Comparison of ENCODE assay signal across 8 cellular contexts in the genomic region with DNA sequence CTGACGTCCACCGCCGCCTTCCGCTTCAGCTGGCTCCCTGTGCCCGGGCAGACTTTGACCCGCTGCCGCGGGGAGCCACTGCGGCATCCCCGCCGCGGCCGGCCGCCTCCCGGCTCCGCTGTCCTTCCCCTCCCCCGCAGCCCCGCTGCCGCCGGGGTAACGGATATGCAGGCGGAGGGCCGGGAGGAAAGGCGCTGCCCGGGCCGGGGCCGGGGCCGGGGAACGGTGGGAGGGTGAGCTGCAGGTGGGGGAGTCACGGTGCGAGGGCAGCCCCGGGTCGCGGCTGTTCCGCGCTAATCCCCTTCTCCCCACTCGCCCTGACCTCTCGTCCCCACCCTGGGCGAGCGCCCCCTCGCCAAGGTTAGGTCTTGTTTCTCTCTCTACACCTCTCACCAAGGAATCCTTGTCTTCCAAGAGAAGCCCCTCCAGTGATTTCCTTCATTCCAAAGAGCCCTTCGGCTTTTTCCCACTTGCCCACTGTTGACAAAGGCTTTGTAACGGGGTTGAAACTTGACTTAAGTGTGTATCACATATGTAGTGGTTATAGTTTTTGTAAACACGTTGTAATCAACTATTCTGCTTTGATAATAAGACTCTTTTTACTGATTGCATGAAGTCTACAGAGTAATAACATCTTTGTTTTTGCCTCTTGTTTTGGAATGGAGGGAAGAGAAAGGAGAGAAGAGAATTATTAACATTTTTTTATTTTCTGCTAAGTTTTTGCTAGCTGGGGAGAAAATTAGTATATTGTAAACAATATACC. TPM values are rescaled to one million over a fixed set of nuclear protein-coding genes. Genes with fewer than 3 reads are reported as not detected.
DNase-seq lines count a peak whose midpoint lies in the region; ATAC-seq and TF ChIP-seq lines count a peak whose summit lies in the region.

No MANE protein-coding gene starts in this region.

- H2BK12ac ChIP-seq in trophoblast cell (ENCODE audit: low read length) = peak overlapping the region; percentile 51

- H4K12ac ChIP-seq in trophoblast cell (ENCODE audit: low read depth, low read length) = peak overlapping the region; percentile 51

- POLR2A ChIA-PET in CD4-positive, alpha-beta memory T cell (lab: Charles Lee; ENCODE audit: partially characterized antibody) = interaction anchor here (0.9 to 2.0 kb wide), 5 partner anchors 130 to 473 kb away, joined by 3 to 11 read pairs (median 4); a partner anchor contains a TSS
- POLR2A ChIA-PET in Panc1 (lab: Charles Lee) = interaction anchor here (0.6 to 0.7 kb wide), 2 partner anchors 84 to 99 kb away, joined by 6 to 7 read pairs; no protein-coding TSS in a partner anchor

- H2AFZ ChIP-seq in trophoblast cell (ENCODE audit: insufficient read depth, low read length, poor library complexity) = peak overlapping the region; percentile 92

- no peak overlapping the region for H2BK120ac ChIP-seq in trophoblast cell (ENCODE audit: insufficient read depth, low read length, poor library complexity)

- H3K4me2 ChIP-seq in trophoblast cell (ENCODE audit: low read length) = peak overlapping the region; percentile 85

- peak overlapping the region in 5 of 7 donors; percentile 92 to 95 (median 94) for H3K27ac Mint-ChIP-seq in CD4-positive, alpha-beta memory T cell

- H3K27me3 ChIP-seq in CD4-positive, alpha-beta memory T cell (ENCODE audit: insufficient read depth, low read length) = no peaks in the 10 kb centered on the region
- H3K27me3 ChIP-seq in Panc1 (ENCODE audit: control insufficient read depth, insufficient read depth, low read length) (no peaks in the 10 kb centered on the region), trophoblast cell (ENCODE audit: insufficient read depth, low read length) (no peaks in the 10 kb centered on the region), uterus (no peaks in the 10 kb centered on the region)

- H3K36me3 Mint-ChIP-seq in CD4-positive, alpha-beta memory T cell = peaks cover 0 to 5% of the 10 kb centered on the region in 2 donors

- peak overlapping the region; percentile 91 for H3K27ac ChIP-seq in CD4-positive, alpha-beta memory T cell (ENCODE audit: low read depth, low read length)
- peak overlapping the region; percentile 91 for H3K27ac ChIP-seq in Panc1 (ENCODE audit: low read length)
- H3K27ac ChIP-seq in trophoblast cell (ENCODE audit: low read depth, low read length) = peak overlapping the region; percentile 78
- peak overlapping the region; percentile 87 to 89 for H3K27ac ChIP-seq in uterus

- intact Hi-C loops in CD4-positive, alpha-beta memory T cell (cut with micrococcal nuclease) = loop anchor here (1.0 to 10.0 kb wide), 8 partner anchors 230 to 762 kb away; a partner anchor contains a TSS
- intact Hi-C loops in Panc1 (cut with micrococcal nuclease; ENCODE audit: unreplicated experiment) (loop anchor here (5.0 kb wide), 1 partner anchor 100 kb away; no protein-coding TSS in a partner anchor), Right ventricle myocardium superior (cut with DNase I) (loop anchor here (5.0 to 10.0 kb wide), 2 partner anchors 90 to 222 kb away; no protein-coding TSS in a partner anchor), uterus (cut with DNase I; ENCODE audit: low total_unique reads) (no loop called here)

- ATAC-seq in GM19328 (IDR thresholded peaks at IDR 0.05; ENCODE audit: unreplicated experiment) (peak; percentile 33), HG03439 (IDR thresholded peaks at IDR 0.05; ENCODE audit: unreplicated experiment) (peak; percentile 37), Panc1 (peak; percentile 78), Right ventricle myocardium superior (ENCODE audit: poor library complexity) (peak; percentile 73)

- H3K4ac ChIP-seq in trophoblast cell (ENCODE audit: low read depth, low read length) = no peak overlapping the region

- H2AK5ac ChIP-seq in trophoblast cell (ENCODE audit: low read length) = no peak overlapping the region

- H3K9ac ChIP-seq in trophoblast cell (ENCODE audit: low read length) = peak overlapping the region; percentile 84

- H3K23ac ChIP-seq in trophoblast cell (ENCODE audit: low read length) = no peak overlapping the region

- H3K4me3 Mint-ChIP-seq in CD4-positive, alpha-beta memory T cell = peak overlapping the region in 4 of 8 donors; percentile 82 to 92 (median 89)

- peak overlapping the region; percentile 76 for H4K8ac ChIP-seq in trophoblast cell (ENCODE audit: low read depth, low read length)

- H3K9me3 ChIP-seq in CD4-positive, alpha-beta memory T cell (ENCODE audit: control insufficient read depth in 1 of 2, low read length in 2 of 2) = no peaks in the 10 kb centered on the region
- H3K9me3 ChIP-seq in Panc1 (ENCODE audit: control insufficient read depth, insufficient read depth, low read depth, low read length) = no peaks in the 10 kb centered on the region
- no peaks in the 10 kb centered on the region for H3K9me3 ChIP-seq in trophoblast cell (ENCODE audit: insufficient read depth, low read depth, low read length)
- H3K9me3 ChIP-seq in uterus = no peaks in the 10 kb centered on the region

- in situ Hi-C loops in Panc1 (cut with HindIII; ENCODE audit: low pct_unique_long_range_greater_than_20kb, low sequenced_read_pairs) = no loop called here

- peak overlapping the region; percentile 78 for H3K18ac ChIP-seq in trophoblast cell (ENCODE audit: low read length)

- no peaks in the 10 kb centered on the region for H3K36me3 ChIP-seq in CD4-positive, alpha-beta memory T cell (ENCODE audit: insufficient read depth, low read length)
- H3K36me3 ChIP-seq in Panc1 (ENCODE audit: control insufficient read depth, insufficient read depth, low read length) (no peaks in the 10 kb centered on the region; the same call in none of the 2 replicates), trophoblast cell (ENCODE audit: control insufficient read depth in 1 of 2, insufficient read depth in 2 of 2, low read length in 2 of 2) (no peaks in the 10 kb centered on the region), uterus (no peaks in the 10 kb centered on the region)

- H3K79me1 ChIP-seq in trophoblast cell (ENCODE audit: low read length) = peaks cover 3% of the 10 kb centered on the region

- peaks cover 7 to 13% (median 9%) of the 10 kb centered on the region in 4 donors for H3K4me1 Mint-ChIP-seq in CD4-positive, alpha-beta memory T cell

- peak overlapping the region; percentile 82 for H3K14ac ChIP-seq in trophoblast cell (ENCODE audit: low read length)

- no peaks in the 10 kb centered on the region for H3K27me3 Mint-ChIP-seq in CD4-positive, alpha-beta memory T cell

- no TSS peak for BruUV-seq in Panc1 (replicated peaks; lab: Mats Ljungman, UMichigan)

- CTCF ChIA-PET in CD4-positive, alpha-beta memory T cell (lab: Charles Lee; ENCODE audit: partially characterized antibody) = interaction anchor here (1.0 to 2.6 kb wide), 5 partner anchors 8 to 230 kb away, joined by 3 to 18 read pairs (median 5); a partner anchor contains a TSS
- CTCF ChIA-PET in Panc1 (lab: Charles Lee) = interaction anchor here (0.5 to 0.7 kb wide), 4 partner anchors 12 to 581 kb away, joined by 3 to 9 read pairs (median 3); no protein-coding TSS in a partner anchor

- H3K4me1 ChIP-seq in CD4-positive, alpha-beta memory T cell (ENCODE audit: insufficient read depth, low read length) = peaks cover 33% of the 10 kb centered on the region
- H3K4me1 ChIP-seq in Panc1 (ENCODE audit: control insufficient read depth, insufficient read depth, low read length) = peaks cover 21% of the 10 kb centered on the region
- H3K4me1 ChIP-seq in trophoblast cell (ENCODE audit: control insufficient read depth in 1 of 2, insufficient read depth in 2 of 2, low read length in 2 of 2) = no peaks in the 10 kb centered on the region
- no peaks in the 10 kb centered on the region for H3K4me1 ChIP-seq in uterus

- peak; percentile 64 for TF ChIP-seq CTCF in Panc1 (IDR thresholded peaks at IDR 0.05)
- peak in 1 of 4 experiments; percentile 24 for TF ChIP-seq CTCF in uterus (IDR thresholded peaks at IDR 0.05)

- H3K79me2 ChIP-seq in trophoblast cell (ENCODE audit: control insufficient read depth, insufficient read depth, low read length, poor library complexity) = peaks cover 4% of the 10 kb centered on the region

- no peaks in the 10 kb centered on the region for H3K9me3 Mint-ChIP-seq in CD4-positive, alpha-beta memory T cell

- no peak for TF ChIP-seq POLR2A in uterus (IDR thresholded peaks at IDR 0.05)

- H3K4me3 ChIP-seq in CD4-positive, alpha-beta memory T cell (ENCODE audit: low read length in 2 of 2) = peak overlapping the region; percentile 74 to 94
- H3K4me3 ChIP-seq in Panc1 (ENCODE audit: low read depth in 2 of 2, low read length in 2 of 2) = peak overlapping the region; percentile 87 to 93
- H3K4me3 ChIP-seq in trophoblast cell (ENCODE audit: low read depth, low read length) = peak overlapping the region; percentile 98
- peak overlapping the region; percentile 76 to 80 for H3K4me3 ChIP-seq in uterus

- H2BK5ac ChIP-seq in trophoblast cell (ENCODE audit: low read depth, low read length, poor library complexity) = peak overlapping the region; percentile 67

- no CpG with 5 or more reads among the region's 44 CpGs for WGBS in trophoblast cell (ENCODE audit: extremely low coverage, insufficient coverage, insufficient read length)

- peak in 1 of 5 donors; percentile 71 for DNase-seq in CD4-positive, alpha-beta memory T cell
- DNase-seq in Panc1 (ENCODE audit: low read depth, low spot score) = no peak
- DNase-seq in activated naive CD4-positive, alpha-beta T cell treated with anti-CD3 and anti-CD28 coated beads, Interleukin-2, amount 50 U/mL, for 16 hours = peak; percentile 64
- DNase-seq in Right ventricle myocardium superior = peak; percentile 79
- DNase-seq in trophoblast cell = peak in 1 of 2 donors; percentile 44
- DNase-seq in uterus = peak in 1 of 2 donors; percentile 61

- peak overlapping the region; percentile 2 for H4K91ac ChIP-seq in trophoblast cell (ENCODE audit: low read depth, low read length)

RNA-seq across cellular contexts. Expression of a gene that starts 0.7 kb away (rescaled TPM):
- total RNA-seq in CD4-positive, alpha-beta memory T cell = 10 to 100 TPM; 16.8 to 17.0 TPM
- polyA plus RNA-seq in CD4-positive, alpha-beta memory T cell = 1 to 10 TPM; 6.5 to 8.4 TPM
- total RNA-seq in Panc1 (2021; ENCODE audit: unreplicated experiment) (36.1 TPM), Right ventricle myocardium superior (38.6 TPM), uterus (10 to 100 TPM in 3 of 4 donors, 1 to 10 TPM in 1; 10.0 to 29.7 (median 26.2) TPM)
- polyA plus RNA-seq in Panc1 (2012; ENCODE audit: insufficient read length) = 18.2 TPM
- polyA plus RNA-seq in trophoblast cell (2013) = 26.3 and 26.6 TPM in 2 replicates
